ENCODE assay signal across 35 cellular contexts in genomic region chr13:27810009-27810408, GRCh38. TPM values are rescaled to one million over a fixed set of nuclear protein-coding genes. Genes with fewer than 3 reads are reported as not detected.
"Had no signal": no experiment of that assay in that cellular context is flagged by ENCODE, and none has a peak within 500 bp of the region (broad histone marks: within the 10 kb centered on the region; RNA-seq: fewer than 3 reads in every experiment).

No MANE protein-coding gene starts in this region.

- H3K4me1 ChIP-seq: esophagus squamous epithelium, gastroesophageal sphincter, heart right ventricle had no signal

- ATAC-seq: activated CD4-positive, CD25-positive, alpha-beta regulatory T cell treated with anti-CD3 and anti-CD28 coated beads, Interleukin-2, amount 50 U/mL, for 24 hours; activated CD8-positive, alpha-beta T cell treated with anti-CD3 and anti-CD28 coated beads for 36 hours; activated naive CD4-positive, alpha-beta T cell treated with anti-CD3 and anti-CD28 coated beads, Interleukin-2, amount 50 U/mL, for 72 hours; activated T-cell treated with anti-CD3 and anti-CD28 coated beads, Interleukin-2, amount 50 U/mL, for 4 hours; activated T-helper 17 cell treated with anti-CD3 and anti-CD28 coated beads, Interleukin-2, amount 50 U/mL, for 72 hours; effector memory CD8-positive, alpha-beta T cell; gastroesophageal sphincter; heart right ventricle; T-helper 17 cell had no signal

- H3K27ac ChIP-seq: brain microvascular endothelial cell, esophagus squamous epithelium, gastroesophageal sphincter, heart right ventricle, WERI-Rb-1 had no signal

- H3K4me3 ChIP-seq: esophagus squamous epithelium, gastroesophageal sphincter, heart right ventricle had no signal

- H3K36me3 ChIP-seq: brain microvascular endothelial cell, esophagus squamous epithelium, gastroesophageal sphincter, heart right ventricle, WERI-Rb-1 had no signal

- FAIRE-seq: astrocyte, colon had no signal

- DNase-seq: activated B cell treated with CpG ODN at 0.5 μM for 24 hours; activated CD4-positive, alpha-beta T cell treated with anti-CD3 and anti-CD28 coated beads for 48 hours; activated CD4-positive, alpha-beta T cell treated with anti-CD3 and anti-CD28 coated beads, Interleukin-2, amount 50 U/mL, for 1 hour; activated CD4-positive, alpha-beta T cell treated with anti-CD3 and anti-CD28 coated beads, Interleukin-2, amount 50 U/mL, for 48 hours; activated CD8-positive, alpha-beta memory T cell treated with anti-CD3 and anti-CD28 coated beads for 24 hours; activated CD8-positive, alpha-beta T cell treated with anti-CD3 and anti-CD28 coated beads for 36 hours; activated effector memory CD4-positive, alpha-beta T cell treated with Interleukin-2 at 50 U/mL for 16 hours; activated naive CD4-positive, alpha-beta T cell treated with anti-CD3 and anti-CD28 coated beads, Interleukin-2, amount 10 ng/mL, durations not matched to agents 7 days and 5 days; activated naive CD8-positive, alpha-beta T cell treated with anti-CD3 and anti-CD28 coated beads, Interleukin-2, amount 10 ng/mL, durations not matched to agents 7 days and 5 days; activated T-cell treated with anti-CD3 and anti-CD28 coated beads, Interleukin-2, amount 50 U/mL, for 4 hours; anterior cingulate cortex; brain microvascular endothelial cell; caudate nucleus; cortex of kidney; dermis blood vessel endothelial cell; effector CD4-positive, alpha-beta T cell; effector memory CD8-positive, alpha-beta T cell; esophagus squamous epithelium; foreskin melanocyte; heart right ventricle; T-helper 1 cell; T-helper 17 cell; T1000; WERI-Rb-1 had no signal

- H3K9me3 ChIP-seq: esophagus squamous epithelium, gastroesophageal sphincter, heart right ventricle had no signal

RNA-seq across cellular contexts. Expression of gene GSX1, which starts 17.7 kb away (rescaled TPM):
- total RNA-seq: activated B cell treated with CpG ODN at 0.5 μM for 24 hours; activated CD8-positive, alpha-beta T cell treated with anti-CD3 and anti-CD28 coated beads for 36 hours; activated naive CD4-positive, alpha-beta T cell treated with anti-CD3 and anti-CD28 coated beads, Interleukin-2, amount 50 U/mL, for 72 hours; activated naive CD8-positive, alpha-beta T cell treated with anti-CD3 and anti-CD28 coated beads, Interleukin-2, amount 10 ng/mL, durations not matched to agents 7 days and 5 days; activated T-cell treated with anti-CD3 and anti-CD28 coated beads, Interleukin-2, amount 50 U/mL, for 4 hours; activated T-helper 17 cell treated with anti-CD3 and anti-CD28 coated beads, Interleukin-2, amount 50 U/mL, for 72 hours; astrocyte; chondrocyte; dermis blood vessel endothelial cell; esophagus squamous epithelium; fibroblast of lung; fibroblast of villous mesenchyme; gastroesophageal sphincter; glomerular endothelial cell; heart right ventricle; T-helper 17 cell had no signal
- polyA plus RNA-seq: esophagus, fibroblast of lung, heart right ventricle had no signal
